In genomic region chr10:118246340-118247247, GRCh38 we compare ENCODE assay signal across 29 cellular contexts.
A peak's percentile ranks its signal among the peaks of the same experiment; 100 is the strongest.
DNase-seq lines count a peak whose midpoint lies in the region; ATAC-seq and TF ChIP-seq lines count a peak whose summit lies in the region.
"Had no signal": no experiment of that assay in that cellular context is flagged by ENCODE, and none has a peak within 500 bp of the region (broad histone marks: within the 10 kb centered on the region; RNA-seq: fewer than 3 reads in every experiment).

No MANE protein-coding gene starts in this region.

- no peaks in the 10 kb centered on the region for H3F3A ChIP-seq in GM23338 (replicated peaks; ENCODE audit: low read depth)

- H3K4me1 Mint-ChIP-seq in GM23338 (peaks cover 21% of the 10 kb centered on the region), natural killer cell (no peaks in the 10 kb centered on the region)
- H3K4me1 Mint-ChIP-seq: activated B cell treated with CpG ODN at 0.5 μM for 24 hours; activated naive CD8-positive, alpha-beta T cell treated with anti-CD3 and anti-CD28 coated beads for 36 hours had no signal

- 0 out of 4 replicates have a peak, but pooled peaks of 1 of the 2 experiments have one; percentile 3 for TF ChIP-seq CTCF in GM23338 (conservative IDR thresholded peaks at IDR 0.05; ENCODE audit: low read depth in 2 of 2)
- TF ChIP-seq CTCF in RWPE2 (IDR thresholded peaks at IDR 0.05; ENCODE audit: poor library complexity, severe bottlenecking) = no peak
- TF ChIP-seq CTCF in osteoblast (IDR thresholded peaks at IDR 0.05; ENCODE audit: extremely low read depth, low read depth, low read length) = no peak
- no peak for TF ChIP-seq CTCF in natural killer cell (IDR thresholded peaks at IDR 0.05)

- H3K4me3 ChIP-seq in GM23338 = peak overlapping the region; percentile 46
- H3K4me3 ChIP-seq in RWPE2 (ENCODE audit: severe bottlenecking) = no peak overlapping the region
- H3K4me3 ChIP-seq in iPS-20b (ENCODE audit: low read length) = peak overlapping the region; percentile 17; the same call in 1 of the 2 replicates
- H3K4me3 ChIP-seq in osteoblast (ENCODE audit: insufficient read depth, low read length) = no peak overlapping the region
- H3K4me3 ChIP-seq: A549, esophagus squamous epithelium, HAP-1, K562, MG63, pancreas, right lobe of liver, upper lobe of right lung had no signal

- H3K9me2 ChIP-seq in GM23338 (ENCODE audit: insufficient read depth) = no peaks in the 10 kb centered on the region

- no peak overlapping the region for H3K9ac ChIP-seq in iPS-20b (ENCODE audit: low read depth, low read length)

- H3K9me3 Mint-ChIP-seq in GM23338 (no peaks in the 10 kb centered on the region), natural killer cell (no peaks in the 10 kb centered on the region)
- H3K9me3 Mint-ChIP-seq: activated B cell treated with CpG ODN at 0.5 μM for 24 hours; activated naive CD8-positive, alpha-beta T cell treated with anti-CD3 and anti-CD28 coated beads for 36 hours; activated T-helper 2 cell treated with anti-CD3 and anti-CD28 coated beads, Interferon-gamma antibody, Interleukin-2, Interleukin-4, amounts not matched to agents 10 μg/mL and 5 μg/mL and 100 μg/mL, durations not matched to agents 14 hours and 24 hours and 36 hours had no signal

- H3K4me2 ChIP-seq in GM23338 (peak overlapping the region; percentile 75), osteoblast (ENCODE audit: insufficient read depth, low read length) (no peak overlapping the region)
- H3K4me2 ChIP-seq: A549 had no signal

- H3K4me3 Mint-ChIP-seq in GM23338 (peak overlapping the region; percentile 54), natural killer cell (no peak overlapping the region)
- H3K4me3 Mint-ChIP-seq: activated B cell treated with CpG ODN at 0.5 μM for 24 hours; activated naive CD8-positive, alpha-beta T cell treated with anti-CD3 and anti-CD28 coated beads for 36 hours had no signal

- intact Hi-C loops in natural killer cell (cut with micrococcal nuclease) = no loop called here

- H3K79me2 ChIP-seq in GM23338 (replicated peaks; ENCODE audit: insufficient read depth) (no peaks in the 10 kb centered on the region), osteoblast (ENCODE audit: insufficient read depth, low read length) (no peaks in the 10 kb centered on the region)

- H4K20me1 ChIP-seq in GM23338 (replicated peaks; ENCODE audit: insufficient read depth) (no peaks in the 10 kb centered on the region; the same call in 1 of the 2 replicates), osteoblast (ENCODE audit: insufficient read depth, low read length) (no peaks in the 10 kb centered on the region)

- ATAC-seq in GM23338 = peak; percentile 82
- peak; percentile 52; the same call in 2 of the 3 replicates for ATAC-seq in RWPE2 (ENCODE audit: low read depth)
- ATAC-seq in natural killer cell = no peak
- ATAC-seq in GM21390 (IDR thresholded peaks at IDR 0.05; ENCODE audit: unreplicated experiment) = no peak
- ATAC-seq: A549, K562, left colon, pancreas, right lobe of liver, upper lobe of right lung had no signal

- DNase-seq in GM23338 (ENCODE audit: low spot score) = peak; percentile 29
- DNase-seq in NCI-H1436 treated with DMSO at 0.1 percent for 48 hours (lab: John Stamatoyannopoulos, UW) = peak; percentile 91
- no peak for DNase-seq in RWPE2 (ENCODE audit: low spot score)
- DNase-seq in osteoblast (ENCODE audit: insufficient read length, low spot score, missing footprints) = no peak
- no peak for DNase-seq in natural killer cell
- DNase-seq in NCI-H446 (lab: John Stamatoyannopoulos, UW) = no peak
- DNase-seq: activated B cell treated with CpG ODN at 0.5 μM for 24 hours; activated CD4-positive, alpha-beta T cell treated with anti-CD3 and anti-CD28 coated beads, Interleukin-2, amount 50 U/mL, for 48 hours; activated CD8-positive, alpha-beta memory T cell treated with anti-CD3 and anti-CD28 coated beads, Interleukin-2, amount 50 U/mL, for 48 hours; activated naive CD8-positive, alpha-beta T cell treated with anti-CD3 and anti-CD28 coated beads for 36 hours; BE2C; effector CD8-positive, alpha-beta T cell; esophagus squamous epithelium; left colon; mesendoderm; MG63; naive B cell; NCI-H1930; NCI-H510A treated with DMSO at 0.1 percent for 48 hours; pancreas; right lobe of liver; T-helper 9 cell; upper lobe of right lung had no signal

- H3K36me3 Mint-ChIP-seq in GM23338 (ENCODE audit: low read depth) (no peaks in the 10 kb centered on the region), natural killer cell (no peaks in the 10 kb centered on the region)
- H3K36me3 Mint-ChIP-seq: activated naive CD8-positive, alpha-beta T cell treated with anti-CD3 and anti-CD28 coated beads for 36 hours; naive B cell had no signal

- H3K27me3 Mint-ChIP-seq in GM23338 (ENCODE audit: insufficient read depth, low read depth, poor library complexity) = peaks cover 44% of the 10 kb centered on the region
- peaks cover 38 to 58% of the 10 kb centered on the region in 2 donors for H3K27me3 Mint-ChIP-seq in natural killer cell (ENCODE audit: low read depth in 2 of 2)

- no peaks in the 10 kb centered on the region for H3K36me3 ChIP-seq in GM23338 (ENCODE audit: insufficient read depth)
- H3K36me3 ChIP-seq in RWPE2 (ENCODE audit: low read depth) = no peaks in the 10 kb centered on the region
- H3K36me3 ChIP-seq in iPS-20b (ENCODE audit: insufficient read depth, low read depth, low read length) = no peaks in the 10 kb centered on the region
- H3K36me3 ChIP-seq in osteoblast (ENCODE audit: insufficient read depth, low read length) = no peaks in the 10 kb centered on the region
- H3K36me3 ChIP-seq: BE2C, esophagus squamous epithelium, HAP-1, MG63, pancreas, right lobe of liver, upper lobe of right lung had no signal

- H3K4me1 ChIP-seq in GM23338 (ENCODE audit: insufficient read depth) = peaks cover 23% of the 10 kb centered on the region
- no peaks in the 10 kb centered on the region for H3K4me1 ChIP-seq in RWPE2 (ENCODE audit: insufficient read depth, poor library complexity, severe bottlenecking)
- H3K4me1 ChIP-seq in iPS-20b (ENCODE audit: insufficient read depth, low read length) = peaks cover 2% of the 10 kb centered on the region; the same call in 1 of the 2 replicates
- H3K4me1 ChIP-seq in osteoblast (ENCODE audit: insufficient read depth, low read length) = no peaks in the 10 kb centered on the region
- H3K4me1 ChIP-seq: A549, HAP-1, pancreas, right lobe of liver, upper lobe of right lung had no signal

- H2AFZ ChIP-seq in GM23338 = no peak overlapping the region
- no peak overlapping the region for H2AFZ ChIP-seq in osteoblast (ENCODE audit: low read length)

- H3K27me3 ChIP-seq in GM23338 (ENCODE audit: insufficient read depth) = peaks cover 76% of the 10 kb centered on the region
- peaks cover 28% of the 10 kb centered on the region for H3K27me3 ChIP-seq in RWPE2 (ENCODE audit: insufficient read depth, poor library complexity, severe bottlenecking)
- peaks cover 98% of the 10 kb centered on the region for H3K27me3 ChIP-seq in iPS-20b (ENCODE audit: insufficient read depth, low read length)
- H3K27me3 ChIP-seq in osteoblast (ENCODE audit: insufficient read depth, low read length) = peaks cover 28% of the 10 kb centered on the region

- H3K9me3 ChIP-seq in RWPE2 (ENCODE audit: severe bottlenecking) = no peaks in the 10 kb centered on the region
- no peaks in the 10 kb centered on the region for H3K9me3 ChIP-seq in iPS-20b (ENCODE audit: insufficient read depth, low read depth, low read length)
- H3K9me3 ChIP-seq in osteoblast (ENCODE audit: low read depth, low read length) = no peaks in the 10 kb centered on the region
- H3K9me3 ChIP-seq: A549, BE2C, esophagus squamous epithelium, HAP-1, MG63, pancreas, right lobe of liver, upper lobe of right lung had no signal

- H3K27ac ChIP-seq in GM23338 (ENCODE audit: low read depth) (no peak overlapping the region), RWPE2 (ENCODE audit: poor library complexity, severe bottlenecking) (no peak overlapping the region), iPS-20b (ENCODE audit: low read length) (no peak overlapping the region), osteoblast (ENCODE audit: low read depth, low read length) (no peak overlapping the region)
- H3K27ac ChIP-seq: A549, esophagus squamous epithelium, pancreas, right lobe of liver, upper lobe of right lung had no signal

- H3K27ac Mint-ChIP-seq in GM23338 = no peak overlapping the region
- H3K27ac Mint-ChIP-seq in natural killer cell = no peak overlapping the region
- H3K27ac Mint-ChIP-seq: activated B cell treated with CpG ODN at 0.5 μM for 24 hours; activated naive CD8-positive, alpha-beta T cell treated with anti-CD3 and anti-CD28 coated beads for 36 hours; activated T-helper 2 cell treated with anti-CD3 and anti-CD28 coated beads, Interferon-gamma antibody, Interleukin-2, Interleukin-4, amounts not matched to agents 10 μg/mL and 5 μg/mL and 100 μg/mL, durations not matched to agents 14 hours and 24 hours and 36 hours; naive B cell had no signal

TF ChIP-seq in GM23338, 12 proteins besides CTCF, POLR2A, EP300 and RAD21 (continues in another document):
- TF ChIP-seq JUNB (IDR thresholded peaks at IDR 0.05; ENCODE audit: unreplicated experiment) = no peak
- no peak for TF ChIP-seq EZH2 (IDR thresholded peaks at IDR 0.05; ENCODE audit: low read depth, unreplicated experiment)
- no peak for TF ChIP-seq NANOG (IDR thresholded peaks at IDR 0.05; ENCODE audit: borderline replicate concordance)
- no peak for TF ChIP-seq POLR2AphosphoS5 (IDR thresholded peaks at IDR 0.05; ENCODE audit: low read depth)
- TF ChIP-seq CREB1 (CRISPR knock-in tag; IDR thresholded peaks at IDR 0.05; ENCODE audit: low read depth) = no peak
- TF ChIP-seq ZNF331 (CRISPR knock-in tag; IDR thresholded peaks at IDR 0.05; ENCODE audit: low read depth) = no peak

Comparison
In these comparisons a context has a peak if more than half of its experiments do, and no peak if none do; other contexts are left out.
1. ATAC-seq: peak in GM23338 (single experiment) and RWPE2 (single experiment); none in natural killer cell (0 of 3) and GM21390 (single experiment).
2. DNase-seq: peak in GM23338 (single experiment) and NCI-H1436 treated with DMSO at 0.1 percent for 48 hours (single experiment); none in RWPE2 (single experiment), osteoblast (single experiment), natural killer cell (single experiment) and NCI-H446 (0 of 2).
3. H3K4me3 ChIP-seq: peak in GM23338 (single experiment) and iPS-20b (single experiment); none in RWPE2 (single experiment) and osteoblast (single experiment).